1 cellular context compared by ENCODE assay signal in genomic region chr19:15280915-15281683, GRCh38.
A peak's percentile ranks its signal among the peaks of the same experiment; 100 is the strongest.
TF ChIP-seq lines count a peak whose summit lies in the region.

No MANE protein-coding gene starts in this region.

TF ChIP-seq in HEK293, 187 proteins besides CTCF, POLR2A, EP300 and RAD21 (continued from another document and continues in another):
- TF ChIP-seq ZNF449 (tag by site-specific recombination; IDR thresholded peaks at IDR 0.05) (no peak), ZNF792 (tag by site-specific recombination; IDR thresholded peaks at IDR 0.05) (no peak), SALL2 (tag by site-specific recombination; IDR thresholded peaks at IDR 0.05; ENCODE audit: borderline replicate concordance) (no peak), ZNF311 (tag by site-specific recombination; IDR thresholded peaks at IDR 0.05; ENCODE audit: borderline replicate concordance) (no peak), ZSCAN18 (tag by site-specific recombination; IDR thresholded peaks at IDR 0.05) (no peak), ZNF133 (tag by site-specific recombination; IDR thresholded peaks at IDR 0.05) (no peak), MEIS1 (CRISPR knock-in tag; IDR thresholded peaks at IDR 0.05; ENCODE audit: borderline replicate concordance) (no peak), ZNF174 (tag by site-specific recombination; IDR thresholded peaks at IDR 0.05) (no peak), ZNF26 (tag by site-specific recombination; IDR thresholded peaks at IDR 0.05) (no peak), ZFP69B (tag by site-specific recombination; IDR thresholded peaks at IDR 0.05) (peak; percentile 87; the same call in 1 of the 2 replicates), ZNF211 (tag by site-specific recombination; IDR thresholded peaks at IDR 0.05; ENCODE audit: low read depth) (no peak), GLIS1 (tag by site-specific recombination; IDR thresholded peaks at IDR 0.05) (peak; percentile 61; the same call in 1 of the 2 replicates), ZNF529 (tag by site-specific recombination; IDR thresholded peaks at IDR 0.05; ENCODE audit: insufficient replicate concordance) (no peak), ZNF302 (tag by site-specific recombination; IDR thresholded peaks at IDR 0.05; ENCODE audit: low read depth) (no peak), HIC1 (tag by site-specific recombination; IDR thresholded peaks at IDR 0.05) (0 out of 2 replicates have a peak, but pooled peaks have one; percentile 15), ZNF629 (tag by site-specific recombination; IDR thresholded peaks at IDR 0.05) (no peak), ZNF416 (tag by site-specific recombination; IDR thresholded peaks at IDR 0.05) (no peak), ZBTB10 (tag by site-specific recombination; IDR thresholded peaks at IDR 0.05) (no peak), ZFP3 (tag by site-specific recombination; IDR thresholded peaks at IDR 0.05; ENCODE audit: low read depth) (no peak), ZNF37A (tag by site-specific recombination; IDR thresholded peaks at IDR 0.05) (no peak), ZNF184 (tag by site-specific recombination; IDR thresholded peaks at IDR 0.05) (0 out of 2 replicates have a peak, but pooled peaks have one; percentile 26), ZNF830 (tag by site-specific recombination; IDR thresholded peaks at IDR 0.05; ENCODE audit: low read depth) (no peak), ZSCAN16 (tag by site-specific recombination; IDR thresholded peaks at IDR 0.05) (no peak), ZNF169 (tag by site-specific recombination; IDR thresholded peaks at IDR 0.05) (no peak), ZNF2 (tag by site-specific recombination; IDR thresholded peaks at IDR 0.05) (0 out of 2 replicates have a peak, but pooled peaks have one; percentile 18), ZNF585B (tag by site-specific recombination; IDR thresholded peaks at IDR 0.05) (no peak), ZNF707 (tag by site-specific recombination; IDR thresholded peaks at IDR 0.05) (no peak), KLF9 (tag by site-specific recombination; IDR thresholded peaks at IDR 0.05; ENCODE audit: low read depth) (0 out of 2 replicates have a peak, but pooled peaks have one; percentile 8), ZNF266 (tag by site-specific recombination; IDR thresholded peaks at IDR 0.05; ENCODE audit: low read depth) (no peak), ZNF16 (tag by site-specific recombination; IDR thresholded peaks at IDR 0.05; ENCODE audit: low read depth) (no peak), ZNF221 (tag by site-specific recombination; IDR thresholded peaks at IDR 0.05; ENCODE audit: borderline replicate concordance) (no peak), ATF2 (tag by site-specific recombination; IDR thresholded peaks at IDR 0.05; ENCODE audit: low read depth) (peak; percentile 43; the same call in 1 of the 2 replicates), ZNF510 (tag by site-specific recombination; IDR thresholded peaks at IDR 0.05; ENCODE audit: insufficient replicate concordance) (no peak), ZNF555 (tag by site-specific recombination; conservative IDR thresholded peaks at IDR 0.05) (no peak), PRDM6 (tag by site-specific recombination; IDR thresholded peaks at IDR 0.05) (no peak), ZBTB44 (tag by site-specific recombination; IDR thresholded peaks at IDR 0.05) (peak; percentile 98), ZNF23 (tag by site-specific recombination; IDR thresholded peaks at IDR 0.05; ENCODE audit: borderline replicate concordance) (no peak), ZNF324 (tag by site-specific recombination; IDR thresholded peaks at IDR 0.05) (no peak; the same call in none of the 2 replicates), SCRT2 (tag by site-specific recombination; IDR thresholded peaks at IDR 0.05) (no peak), ZIC2 (tag by site-specific recombination; IDR thresholded peaks at IDR 0.05) (peak; percentile 68; the same call in 1 of the 2 replicates), ZNF112 (tag by site-specific recombination; IDR thresholded peaks at IDR 0.05) (no peak), PATZ1 (tag by site-specific recombination; IDR thresholded peaks at IDR 0.05) (peak; percentile 81), ZBTB8A (tag by site-specific recombination; IDR thresholded peaks at IDR 0.05) (no peak), ZNF768 (tag by site-specific recombination; IDR thresholded peaks at IDR 0.05) (no peak), ZSCAN30 (tag by site-specific recombination; IDR thresholded peaks at IDR 0.05) (peak; percentile 85), ZNF155 (tag by site-specific recombination; IDR thresholded peaks at IDR 0.05) (no peak), HOXC10 (CRISPR knock-in tag; IDR thresholded peaks at IDR 0.05) (no peak), ZSCAN23 (tag by site-specific recombination; IDR thresholded peaks at IDR 0.05) (no peak), KLF8 (tag by site-specific recombination; IDR thresholded peaks at IDR 0.05) (no peak; the same call in 1 of the 2 replicates), ZNF514 (tag by site-specific recombination; IDR thresholded peaks at IDR 0.05) (no peak), BCL11A (tag by site-specific recombination; IDR thresholded peaks at IDR 0.05; ENCODE audit: low read depth) (no peak), TRIM28 (IDR thresholded peaks at IDR 0.05; ENCODE audit: borderline replicate concordance, low read length) (peak; percentile 35; the same call in 1 of the 2 replicates), SP7 (tag by site-specific recombination; IDR thresholded peaks at IDR 0.05) (peak; percentile 31; the same call in 1 of the 2 replicates), GLI2 (tag by site-specific recombination; IDR thresholded peaks at IDR 0.05; ENCODE audit: borderline replicate concordance, low read depth) (no peak)
